ENCODE assay signal across 18 cellular contexts in the genomic region with DNA sequence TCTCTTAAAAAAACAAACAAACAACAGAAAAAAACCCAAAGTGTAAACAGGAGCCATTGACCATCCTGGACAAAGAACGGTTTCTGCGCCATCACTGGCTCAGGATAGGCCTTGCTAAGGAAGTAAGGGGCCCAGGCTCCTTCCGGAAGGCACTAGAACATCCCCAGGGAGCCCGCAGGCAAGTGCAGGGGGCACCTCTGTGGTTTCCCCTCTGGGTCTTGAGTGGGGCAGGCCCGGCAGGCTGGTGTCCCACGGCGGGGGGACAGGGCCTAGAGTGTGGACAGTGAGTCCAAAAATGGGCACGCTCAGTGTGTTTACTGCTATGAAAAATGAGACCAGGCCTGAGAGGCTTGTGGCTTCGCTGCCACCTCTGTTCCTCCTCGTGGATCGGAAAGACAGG.
"Had no signal": no experiment of that assay in that cellular context is flagged by ENCODE, and none has a peak within 500 bp of the region (broad histone marks: within the 10 kb centered on the region; RNA-seq: fewer than 3 reads in every experiment).

No MANE protein-coding gene starts in this region.

- H3K9me3 Mint-ChIP-seq: activated CD4-positive, alpha-beta memory T cell treated with anti-CD3 and anti-CD28 coated beads, Interleukin-2, amount 10 ng/mL, durations not matched to agents 7 days and 5 days; activated T-cell treated with anti-CD3 and anti-CD28 coated beads, Interleukin-2, amount 50 U/mL, for 24 hours; activated T-helper 2 cell treated with anti-CD3 and anti-CD28 coated beads, Interferon-gamma antibody, Interleukin-2, Interleukin-4, amounts not matched to agents 10 μg/mL and 5 μg/mL and 100 μg/mL, durations not matched to agents 14 hours and 24 hours and 36 hours; memory B cell had no signal

- H3K27me3 ChIP-seq: body of pancreas, dorsolateral prefrontal cortex, spleen, tibial artery, uterus had no signal

- H3K4me1 ChIP-seq: parathyroid adenoma, uterus had no signal

- DNase-seq: activated CD4-positive, alpha-beta memory T cell treated with anti-CD3 and anti-CD28 coated beads, Interleukin-2, amount 10 ng/mL, durations not matched to agents 7 days and 5 days; activated CD4-positive, alpha-beta T cell treated with anti-CD3 and anti-CD28 coated beads for 48 hours; activated CD4-positive, CD25-positive, alpha-beta regulatory T cell; activated naive CD4-positive, alpha-beta T cell treated with Interleukin-2 at 50 U/mL for 16 hours; activated T-cell treated with anti-CD3 and anti-CD28 coated beads, Interleukin-2, amount 50 U/mL, for 24 hours; body of pancreas; caudate nucleus; dorsolateral prefrontal cortex; foreskin melanocyte; left ventricle myocardium inferior; naive B cell; spleen; stimulated activated naive CD4-positive, alpha-beta T cell; tibial artery; uterus had no signal

- H3K27me3 Mint-ChIP-seq: activated CD4-positive, alpha-beta memory T cell treated with anti-CD3 and anti-CD28 coated beads, Interleukin-2, amount 10 ng/mL, durations not matched to agents 7 days and 5 days; activated T-cell treated with anti-CD3 and anti-CD28 coated beads, Interleukin-2, amount 50 U/mL, for 24 hours; naive B cell had no signal

- H3K4me3 ChIP-seq: body of pancreas, dorsolateral prefrontal cortex, tibial artery, uterus had no signal

- H3K79me2 ChIP-seq: parathyroid adenoma had no signal

- ATAC-seq: body of pancreas had no signal

- H3K4me3 Mint-ChIP-seq: activated CD4-positive, alpha-beta memory T cell treated with anti-CD3 and anti-CD28 coated beads, Interleukin-2, amount 10 ng/mL, durations not matched to agents 7 days and 5 days; activated T-cell treated with anti-CD3 and anti-CD28 coated beads, Interleukin-2, amount 50 U/mL, for 24 hours; memory B cell had no signal

- H3K9me3 ChIP-seq: body of pancreas, left ventricle myocardium inferior, spleen, tibial artery, uterus had no signal

- H3K27ac ChIP-seq: body of pancreas, dorsolateral prefrontal cortex, parathyroid adenoma, tibial artery, uterus had no signal

- H3K36me3 Mint-ChIP-seq: memory B cell, naive B cell had no signal

- H3K36me3 ChIP-seq: uterus had no signal

- H2AFZ ChIP-seq: parathyroid adenoma had no signal

- H3K27ac Mint-ChIP-seq: activated CD4-positive, alpha-beta memory T cell treated with anti-CD3 and anti-CD28 coated beads, Interleukin-2, amount 10 ng/mL, durations not matched to agents 7 days and 5 days; activated T-cell treated with anti-CD3 and anti-CD28 coated beads, Interleukin-2, amount 50 U/mL, for 24 hours; activated T-helper 2 cell treated with anti-CD3 and anti-CD28 coated beads, Interferon-gamma antibody, Interleukin-2, Interleukin-4, amounts not matched to agents 10 μg/mL and 5 μg/mL and 100 μg/mL, durations not matched to agents 14 hours and 24 hours and 36 hours; memory B cell had no signal
